In genomic region chr2:107927034-107927534, GRCh38 we compare ENCODE assay signal across 1 cellular context.
A peak's percentile ranks its signal among the peaks of the same experiment; 100 is the strongest.
TF ChIP-seq lines count a peak whose summit lies in the region.

No MANE protein-coding gene starts in this region.

TF ChIP-seq in H1, 55 proteins besides CTCF, POLR2A, EP300 and RAD21:
- TF ChIP-seq E2F6 (IDR thresholded peaks at IDR 0.05): peak; percentile 54; the same call in 1 of the 2 replicates
- no peak for TF ChIP-seq USF2 (IDR thresholded peaks at IDR 0.05; ENCODE audit: low read length)
- no peak for TF ChIP-seq SP4 (IDR thresholded peaks at IDR 0.05; ENCODE audit: low read length)
- no peak for TF ChIP-seq NRF1 (IDR thresholded peaks at IDR 0.05; ENCODE audit: low read depth, low read length)
- TF ChIP-seq HDAC2 (IDR thresholded peaks at IDR 0.05; ENCODE audit: borderline replicate concordance in 1 of 2, low read depth in 2 of 2, low read length in 2 of 2): no peak
- TF ChIP-seq SUZ12 (IDR thresholded peaks at IDR 0.05; ENCODE audit: low read length): no peak
- TF ChIP-seq HDAC6 (IDR thresholded peaks at IDR 0.05; ENCODE audit: low read depth, low read length): no peak
- TF ChIP-seq BCL11A (IDR thresholded peaks at IDR 0.05; ENCODE audit: low read depth in 2 of 2, low read length in 2 of 2): no peak
- TF ChIP-seq CHD7 (IDR thresholded peaks at IDR 0.05; ENCODE audit: insufficient replicate concordance, low read length): no peak
